Comparison of ENCODE assay signal across 8 cellular contexts in the genomic region with DNA sequence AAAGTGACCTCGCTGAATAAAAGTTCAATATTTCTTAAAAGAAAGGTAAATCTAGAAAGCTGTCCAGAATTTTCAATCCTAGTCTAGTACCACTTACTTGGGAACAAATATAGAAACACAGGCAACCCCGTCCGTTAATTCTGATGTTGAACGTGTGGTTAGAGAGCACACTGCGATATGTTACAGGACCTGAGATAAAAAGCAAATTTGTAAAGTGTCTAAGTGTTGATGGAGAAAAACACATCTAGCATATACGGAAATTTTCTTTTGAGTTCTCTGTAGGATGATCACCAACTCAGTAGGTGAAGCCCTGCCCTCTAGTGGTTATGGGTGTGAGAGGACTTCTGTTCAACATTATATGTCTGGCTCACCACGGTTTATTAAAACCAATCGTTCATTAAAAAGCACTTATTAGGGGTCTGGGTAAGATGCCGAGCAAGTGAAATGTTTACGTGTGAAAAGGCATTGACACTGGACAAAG. TPM values are rescaled to one million over a fixed set of nuclear protein-coding genes. Genes with fewer than 3 reads are reported as not detected.
A peak's percentile ranks its signal among the peaks of the same experiment; 100 is the strongest.
DNase-seq lines count a peak whose midpoint lies in the region; FAIRE-seq and TF ChIP-seq lines count a peak whose summit lies in the region.

No MANE protein-coding gene starts in this region.

- H3K9ac ChIP-seq in Loucy (ENCODE audit: low read depth, low read length, poor library complexity, severe bottlenecking), result peak overlapping the region; percentile 90

- CTCF ChIA-PET in RWPE1 (lab: Yijun Ruan, JAX), result interaction anchor here (0.6 to 1.5 kb wide), 9 partner anchors 8 to 1182 kb away, joined by 3 to 7 read pairs (median 3); no protein-coding TSS in a partner anchor

- H3K27ac ChIP-seq in RWPE1, result peak overlapping the region; percentile 85

- H3K36me3 Mint-ChIP-seq in activated naive CD8-positive, alpha-beta T cell treated with anti-CD3 and anti-CD28 coated beads for 36 hours, result peaks cover 4% of the 10 kb centered on the region
- H3K36me3 Mint-ChIP-seq in glutamatergic neuron (ENCODE audit: unreplicated experiment), result no peaks in the 10 kb centered on the region
- no peaks in the 10 kb centered on the region for H3K36me3 Mint-ChIP-seq in osteocyte (ENCODE audit: unreplicated experiment)
- no peaks in the 10 kb centered on the region for H3K36me3 Mint-ChIP-seq in type B pancreatic cell

- H3K9me3 Mint-ChIP-seq in activated naive CD8-positive, alpha-beta T cell treated with anti-CD3 and anti-CD28 coated beads for 36 hours, result no peaks in the 10 kb centered on the region
- H3K9me3 Mint-ChIP-seq in glutamatergic neuron (ENCODE audit: unreplicated experiment), result peaks cover 14% of the 10 kb centered on the region
- H3K9me3 Mint-ChIP-seq in osteocyte (ENCODE audit: unreplicated experiment), result no peaks in the 10 kb centered on the region
- no peaks in the 10 kb centered on the region for H3K9me3 Mint-ChIP-seq in type B pancreatic cell

- H3K9me2 ChIP-seq in Loucy (replicated peaks; ENCODE audit: low read depth, low read length), result no peaks in the 10 kb centered on the region

- H3K27me3 ChIP-seq in HAP-1 (ENCODE audit: low read depth) (no peaks in the 10 kb centered on the region), Loucy (ENCODE audit: insufficient read depth, low read length, poor library complexity, severe bottlenecking) (no peaks in the 10 kb centered on the region)

- DNase-seq in HAP-1 (ENCODE audit: low spot score in 2 of 2) (peak; percentile 70 to 74), RWPE1 (ENCODE audit: low spot score) (peak; percentile 74), glutamatergic neuron (peak; percentile 50), osteocyte (ENCODE audit: extremely low spot score, unreplicated experiment) (no peak), type B pancreatic cell (ENCODE audit: extremely low spot score, unreplicated experiment) (no peak)
- DNase-seq in activated naive CD8-positive, alpha-beta T cell treated with anti-CD3 and anti-CD28 coated beads for 36 hours, result peak; percentile 56

- no peaks in the 10 kb centered on the region for H3K9me3 ChIP-seq in HAP-1
- no peaks in the 10 kb centered on the region for H3K9me3 ChIP-seq in Loucy (ENCODE audit: insufficient read depth, low read depth, low read length)

- peaks cover 39% of the 10 kb centered on the region for H4K20me1 ChIP-seq in Loucy (ENCODE audit: insufficient read depth, low read length, poor library complexity, severe bottlenecking)

- peak; percentile 93 for TF ChIP-seq CTCF in Loucy (conservative IDR thresholded peaks at IDR 0.05; ENCODE audit: low read length)
- TF ChIP-seq CTCF in RWPE1 (conservative IDR thresholded peaks at IDR 0.05; ENCODE audit: low read depth), result peak; percentile 88
- peak; percentile 88 for TF ChIP-seq CTCF in glutamatergic neuron (IDR thresholded peaks at IDR 0.05; ENCODE audit: partially characterized antibody, unreplicated experiment)
- TF ChIP-seq CTCF in osteocyte (IDR thresholded peaks at IDR 0.05), result peak; percentile 87
- TF ChIP-seq CTCF in type B pancreatic cell (conservative IDR thresholded peaks at IDR 0.05), result peak; percentile 93

- H2AFZ ChIP-seq in Loucy (ENCODE audit: low read length), result peak overlapping the region; percentile 87; the same call in 1 of the 2 replicates

- in situ Hi-C loops in HAP-1 (cut with MboI; ENCODE audit: low sequenced_read_pairs), result loop anchor here (25.0 kb wide), 1 partner anchor 130 kb away; no protein-coding TSS in a partner anchor

- peaks cover 32% of the 10 kb centered on the region for H3K4me1 Mint-ChIP-seq in activated naive CD8-positive, alpha-beta T cell treated with anti-CD3 and anti-CD28 coated beads for 36 hours
- H3K4me1 Mint-ChIP-seq in glutamatergic neuron (ENCODE audit: low read depth, unreplicated experiment), result peaks cover 14% of the 10 kb centered on the region
- peaks cover 32% of the 10 kb centered on the region for H3K4me1 Mint-ChIP-seq in osteocyte (ENCODE audit: unreplicated experiment)
- peaks cover 29% of the 10 kb centered on the region for H3K4me1 Mint-ChIP-seq in type B pancreatic cell (ENCODE audit: unreplicated experiment)

- H3K4me3 ChIP-seq in HAP-1, result peak overlapping the region; percentile 78
- H3K4me3 ChIP-seq in Loucy (ENCODE audit: low read length, poor library complexity, severe bottlenecking), result peak overlapping the region; percentile 92

- POLR2A ChIA-PET in RWPE1 (lab: Yijun Ruan, JAX; ENCODE audit: low non-redundant PET), result interaction anchor here (0.6 to 1.3 kb wide), 2 partner anchors 146 to 253 kb away, joined by 5 read pairs; partner anchors contain the start of gene PIK3R4

- H3K4me3 Mint-ChIP-seq in activated naive CD8-positive, alpha-beta T cell treated with anti-CD3 and anti-CD28 coated beads for 36 hours, result peak overlapping the region; percentile 94
- H3K4me3 Mint-ChIP-seq in glutamatergic neuron (ENCODE audit: unreplicated experiment), result peak overlapping the region; percentile 96
- peak overlapping the region; percentile 95 for H3K4me3 Mint-ChIP-seq in osteocyte (ENCODE audit: unreplicated experiment)
- peak overlapping the region; percentile 96 for H3K4me3 Mint-ChIP-seq in type B pancreatic cell

- no peaks in the 10 kb centered on the region for H3F3A ChIP-seq in Loucy (ENCODE audit: low read depth)

- H3K79me2 ChIP-seq in Loucy (ENCODE audit: insufficient read depth, low read length), result peaks cover 96% of the 10 kb centered on the region

- H3K4me1 ChIP-seq in HAP-1 (peaks cover 5% of the 10 kb centered on the region), Loucy (ENCODE audit: insufficient read depth, low read length, poor library complexity, severe bottlenecking) (peaks cover 41% of the 10 kb centered on the region)

- no peaks in the 10 kb centered on the region for H3K27me3 Mint-ChIP-seq in activated naive CD8-positive, alpha-beta T cell treated with anti-CD3 and anti-CD28 coated beads for 36 hours
- H3K27me3 Mint-ChIP-seq in glutamatergic neuron (ENCODE audit: unreplicated experiment), result peaks cover 7% of the 10 kb centered on the region
- no peaks in the 10 kb centered on the region for H3K27me3 Mint-ChIP-seq in osteocyte (ENCODE audit: unreplicated experiment)
- H3K27me3 Mint-ChIP-seq in type B pancreatic cell, result peaks cover 3% of the 10 kb centered on the region

- H3K36me3 ChIP-seq in HAP-1 (replicated peaks) (no peaks in the 10 kb centered on the region), Loucy (ENCODE audit: insufficient read depth, low read length) (no peaks in the 10 kb centered on the region)

- peak; percentile 89 for FAIRE-seq in G401.6 (lab: Jason Lieb, UNC)

- H3K27ac Mint-ChIP-seq in activated naive CD8-positive, alpha-beta T cell treated with anti-CD3 and anti-CD28 coated beads for 36 hours, result peak overlapping the region; percentile 97
- H3K27ac Mint-ChIP-seq in glutamatergic neuron (ENCODE audit: unreplicated experiment), result peak overlapping the region; percentile 97
- peak overlapping the region; percentile 99 for H3K27ac Mint-ChIP-seq in osteocyte (ENCODE audit: unreplicated experiment)
- peak overlapping the region; percentile 97 for H3K27ac Mint-ChIP-seq in type B pancreatic cell

- H3K4me2 ChIP-seq in Loucy (ENCODE audit: low read depth, low read length, poor library complexity, severe bottlenecking), result peak overlapping the region; percentile 85

RNA-seq across cellular contexts. Expression of gene ATP2C1, which starts 1.1 kb away (rescaled TPM):
- 10 to 100 TPM; 48.8 to 53.2 TPM for total RNA-seq in activated naive CD8-positive, alpha-beta T cell treated with anti-CD3 and anti-CD28 coated beads for 36 hours
- total RNA-seq in glutamatergic neuron (ENCODE audit: unreplicated experiment) (130 TPM), osteocyte (68.3 and 69.2 TPM in 2 replicates), type B pancreatic cell (ENCODE audit: low replicate concordance) (78.3 and 81.0 TPM in 2 replicates)

Comparison
In these comparisons a context has a peak if more than half of its experiments do, and no peak if none do; other contexts are left out.
1. DNase-seq: peak in HAP-1 (2 of 2), RWPE1 (single experiment), activated naive CD8-positive, alpha-beta T cell treated with anti-CD3 and anti-CD28 coated beads for 36 hours (single experiment) and glutamatergic neuron (single experiment); none in osteocyte (single experiment) and type B pancreatic cell (single experiment).
2. Peak in every context shown above with its lines, with median percentiles within 50 percentile points of each other: CTCF ChIP-seq, H3K27ac Mint-ChIP-seq and H3K4me3 Mint-ChIP-seq.